ENCODE assay signal across 10 cellular contexts in the genomic region with DNA sequence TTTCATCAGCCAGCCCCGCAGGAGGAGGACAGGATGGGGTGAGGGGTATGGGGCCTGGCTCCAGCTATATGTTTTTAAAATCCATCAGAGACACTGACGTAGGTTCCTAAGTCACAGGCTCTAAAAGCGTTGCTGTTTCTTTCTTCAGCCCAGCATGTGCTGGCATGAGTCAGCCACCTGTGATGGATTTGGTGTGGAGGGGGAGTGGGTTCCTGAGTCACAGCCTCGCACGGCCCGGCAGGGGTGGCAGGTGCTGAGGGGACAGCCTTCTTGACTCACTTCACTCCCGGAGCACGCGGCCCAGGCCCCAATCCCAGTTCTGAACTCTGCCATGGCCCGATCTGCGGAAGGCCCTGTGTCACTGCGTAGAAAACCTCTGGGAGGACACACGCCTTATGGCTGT. TPM values are rescaled to one million over a fixed set of nuclear protein-coding genes. Genes with fewer than 3 reads are reported as not detected.
A peak's percentile ranks its signal among the peaks of the same experiment; 100 is the strongest.
DNase-seq lines count a peak whose midpoint lies in the region; ATAC-seq and TF ChIP-seq lines count a peak whose summit lies in the region.
"Had no signal": no experiment of that assay in that cellular context is flagged by ENCODE, and none has a peak within 500 bp of the region (broad histone marks: within the 10 kb centered on the region; RNA-seq: fewer than 3 reads in every experiment).

No MANE protein-coding gene starts in this region.

- peak overlapping the region; percentile 26 for H3K27ac Mint-ChIP-seq in activated T-cell treated with anti-CD3 and anti-CD28 coated beads, Interleukin-2, amount 50 U/mL, for 24 hours
- peak overlapping the region; percentile 88 for H3K27ac Mint-ChIP-seq in chondrocyte (ENCODE audit: unreplicated experiment)
- peak overlapping the region; percentile 83 for H3K27ac Mint-ChIP-seq in mesothelial cell of epicardium
- H3K27ac Mint-ChIP-seq in progenitor cell of endocrine pancreas, result no peak overlapping the region
- H3K27ac Mint-ChIP-seq in activated CD8-positive, alpha-beta memory T cell treated with anti-CD3 and anti-CD28 coated beads, Interleukin-2, amount 10 ng/mL, durations not matched to agents 7 days and 5 days, result no peak overlapping the region
- H3K27ac Mint-ChIP-seq: natural killer cell treated with Interleukin-12 subunit alpha and Interleukin-12 subunit beta and Interleukin-15 and Interleukin-18, amount 100 ng/mL, for 72 hours had no signal

- DNase-seq in activated T-cell treated with anti-CD3 and anti-CD28 coated beads, Interleukin-2, amount 50 U/mL, for 24 hours, result no peak
- DNase-seq in activated T-cell treated with anti-CD3 and anti-CD28 coated beads for 4 hours, result no peak
- DNase-seq in chondrocyte (ENCODE audit: low spot score), result no peak
- DNase-seq in mesothelial cell of epicardium (ENCODE audit: low spot score in 2 of 2, unreplicated experiment in 2 of 2), result no peak
- no peak for DNase-seq in inferior parietal cortex (ENCODE audit: extremely low spot score)
- DNase-seq in NCI-H1694 (lab: John Stamatoyannopoulos, UW), result no peak
- no peak for DNase-seq in progenitor cell of endocrine pancreas (ENCODE audit: low spot score, unreplicated experiment)
- DNase-seq in activated CD8-positive, alpha-beta memory T cell treated with anti-CD3 and anti-CD28 coated beads, Interleukin-2, amount 10 ng/mL, durations not matched to agents 7 days and 5 days, result no peak

- H3K4me3 Mint-ChIP-seq in activated T-cell treated with anti-CD3 and anti-CD28 coated beads, Interleukin-2, amount 50 U/mL, for 24 hours, result no peak overlapping the region
- no peak overlapping the region for H3K4me3 Mint-ChIP-seq in chondrocyte (ENCODE audit: unreplicated experiment)
- H3K4me3 Mint-ChIP-seq in mesothelial cell of epicardium, result no peak overlapping the region
- H3K4me3 Mint-ChIP-seq in progenitor cell of endocrine pancreas (ENCODE audit: low read depth), result no peak overlapping the region
- no peak overlapping the region for H3K4me3 Mint-ChIP-seq in activated CD8-positive, alpha-beta memory T cell treated with anti-CD3 and anti-CD28 coated beads, Interleukin-2, amount 10 ng/mL, durations not matched to agents 7 days and 5 days
- H3K4me3 Mint-ChIP-seq: natural killer cell treated with Interleukin-12 subunit alpha and Interleukin-12 subunit beta and Interleukin-15 and Interleukin-18, amount 100 ng/mL, for 72 hours had no signal

- CTCF ChIA-PET in activated CD8-positive, alpha-beta memory T cell treated with anti-CD3 and anti-CD28 coated beads, Interleukin-2, amount 10 ng/mL, durations not matched to agents 7 days and 5 days (lab: Charles Lee), result interaction anchor here (1.0 to 1.8 kb wide), 4 partner anchors 12 to 207 kb away, joined by 3 to 5 read pairs (median 4); no protein-coding TSS in a partner anchor

- peaks cover 15% of the 10 kb centered on the region for H3K4me1 Mint-ChIP-seq in activated T-cell treated with anti-CD3 and anti-CD28 coated beads, Interleukin-2, amount 50 U/mL, for 24 hours (ENCODE audit: low read depth)
- peaks cover 16% of the 10 kb centered on the region for H3K4me1 Mint-ChIP-seq in chondrocyte (ENCODE audit: low read depth)
- H3K4me1 Mint-ChIP-seq in mesothelial cell of epicardium, result peaks cover 17% of the 10 kb centered on the region
- H3K4me1 Mint-ChIP-seq in progenitor cell of endocrine pancreas (ENCODE audit: low read depth), result no peaks in the 10 kb centered on the region
- peaks cover 13% of the 10 kb centered on the region for H3K4me1 Mint-ChIP-seq in activated CD8-positive, alpha-beta memory T cell treated with anti-CD3 and anti-CD28 coated beads, Interleukin-2, amount 10 ng/mL, durations not matched to agents 7 days and 5 days

- ATAC-seq in activated CD8-positive, alpha-beta memory T cell treated with anti-CD3 and anti-CD28 coated beads, Interleukin-2, amount 10 ng/mL, durations not matched to agents 7 days and 5 days, result no peak
- ATAC-seq: GM12878; natural killer cell treated with Interleukin-12 subunit alpha and Interleukin-12 subunit beta and Interleukin-15 and Interleukin-18, amount 100 ng/mL, for 72 hours had no signal

- H3K36me3 Mint-ChIP-seq in activated T-cell treated with anti-CD3 and anti-CD28 coated beads, Interleukin-2, amount 50 U/mL, for 24 hours (ENCODE audit: low read depth), result peaks cover 38% of the 10 kb centered on the region
- H3K36me3 Mint-ChIP-seq in chondrocyte (ENCODE audit: low read depth) (peaks cover 26% of the 10 kb centered on the region), mesothelial cell of epicardium (peaks cover 24% of the 10 kb centered on the region), progenitor cell of endocrine pancreas (ENCODE audit: insufficient read depth) (peaks cover 27% of the 10 kb centered on the region)
- H3K36me3 Mint-ChIP-seq in activated CD8-positive, alpha-beta memory T cell treated with anti-CD3 and anti-CD28 coated beads, Interleukin-2, amount 10 ng/mL, durations not matched to agents 7 days and 5 days, result no peaks in the 10 kb centered on the region
- H3K36me3 Mint-ChIP-seq: natural killer cell treated with Interleukin-12 subunit alpha and Interleukin-12 subunit beta and Interleukin-15 and Interleukin-18, amount 100 ng/mL, for 72 hours had no signal

- H3K9me3 Mint-ChIP-seq in activated T-cell treated with anti-CD3 and anti-CD28 coated beads, Interleukin-2, amount 50 U/mL, for 24 hours, result no peaks in the 10 kb centered on the region
- no peaks in the 10 kb centered on the region for H3K9me3 Mint-ChIP-seq in chondrocyte (ENCODE audit: low read depth)
- H3K9me3 Mint-ChIP-seq in mesothelial cell of epicardium, result no peaks in the 10 kb centered on the region
- no peaks in the 10 kb centered on the region for H3K9me3 Mint-ChIP-seq in progenitor cell of endocrine pancreas (ENCODE audit: low read depth)
- H3K9me3 Mint-ChIP-seq in activated CD8-positive, alpha-beta memory T cell treated with anti-CD3 and anti-CD28 coated beads, Interleukin-2, amount 10 ng/mL, durations not matched to agents 7 days and 5 days (ENCODE audit: low read depth), result no peaks in the 10 kb centered on the region
- H3K9me3 Mint-ChIP-seq: natural killer cell treated with Interleukin-12 subunit alpha and Interleukin-12 subunit beta and Interleukin-15 and Interleukin-18, amount 100 ng/mL, for 72 hours had no signal

- TF ChIP-seq CTCF in chondrocyte (IDR thresholded peaks at IDR 0.05) (no peak), mesothelial cell of epicardium (IDR thresholded peaks at IDR 0.05; ENCODE audit: unreplicated experiment) (no peak), progenitor cell of endocrine pancreas (IDR thresholded peaks at IDR 0.05; ENCODE audit: unreplicated experiment) (no peak)

- no peaks in the 10 kb centered on the region for H3K27me3 Mint-ChIP-seq in activated T-cell treated with anti-CD3 and anti-CD28 coated beads, Interleukin-2, amount 50 U/mL, for 24 hours
- no peaks in the 10 kb centered on the region for H3K27me3 Mint-ChIP-seq in chondrocyte (ENCODE audit: low read depth)
- no peaks in the 10 kb centered on the region for H3K27me3 Mint-ChIP-seq in mesothelial cell of epicardium (ENCODE audit: low read depth)
- H3K27me3 Mint-ChIP-seq in progenitor cell of endocrine pancreas, result no peaks in the 10 kb centered on the region
- no peaks in the 10 kb centered on the region for H3K27me3 Mint-ChIP-seq in activated CD8-positive, alpha-beta memory T cell treated with anti-CD3 and anti-CD28 coated beads, Interleukin-2, amount 10 ng/mL, durations not matched to agents 7 days and 5 days
- H3K27me3 Mint-ChIP-seq: natural killer cell treated with Interleukin-12 subunit alpha and Interleukin-12 subunit beta and Interleukin-15 and Interleukin-18, amount 100 ng/mL, for 72 hours had no signal

RNA-seq across cellular contexts. Expression of gene RPL26L1, which starts 38.8 kb away (rescaled TPM):
- total RNA-seq in chondrocyte (40.2 to 43.6 TPM (median 43.5 TPM) in 3 replicates), mesothelial cell of epicardium (43.0 to 43.9 TPM (median 43.9 TPM) in 3 replicates), progenitor cell of endocrine pancreas (36.1 and 38.4 TPM in 2 replicates)
- 10 to 100 TPM; 44.4 to 52.0 TPM for total RNA-seq in activated CD8-positive, alpha-beta memory T cell treated with anti-CD3 and anti-CD28 coated beads, Interleukin-2, amount 10 ng/mL, durations not matched to agents 7 days and 5 days

Comparison
In these comparisons a context has a peak if more than half of its experiments do, and no peak if none do; other contexts are left out.
1. H3K27ac Mint-ChIP-seq: peak in activated T-cell treated with anti-CD3 and anti-CD28 coated beads, Interleukin-2, amount 50 U/mL, for 24 hours (single experiment), chondrocyte (single experiment) and mesothelial cell of epicardium (single experiment); none in progenitor cell of endocrine pancreas (single experiment) and activated CD8-positive, alpha-beta memory T cell treated with anti-CD3 and anti-CD28 coated beads, Interleukin-2, amount 10 ng/mL, durations not matched to agents 7 days and 5 days (single experiment).